Comparison of ENCODE assay signal across 1 cellular context in the genomic region with DNA sequence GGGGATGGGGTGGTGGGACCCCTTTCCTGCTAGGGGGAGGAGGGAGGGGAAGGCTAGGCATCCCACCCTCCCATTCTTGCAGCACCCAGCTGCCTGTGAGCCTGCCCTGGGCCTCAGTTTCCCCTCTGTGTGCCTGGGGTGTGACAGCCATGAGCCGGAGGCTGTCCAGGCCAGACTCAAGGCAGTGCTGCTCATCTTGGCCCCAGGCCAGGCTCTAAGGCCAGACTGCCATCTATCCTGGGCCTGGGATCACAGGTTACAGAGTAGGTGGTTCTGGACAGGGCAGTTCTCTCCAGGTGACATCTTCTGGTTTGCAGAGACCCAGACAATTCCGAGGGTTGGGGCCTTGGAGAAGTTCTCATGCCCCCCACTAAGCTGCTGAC.
TF ChIP-seq lines count a peak whose summit lies in the region.

No MANE protein-coding gene starts in this region.

TF ChIP-seq in K562, 482 proteins besides CTCF, POLR2A, EP300 and RAD21 (continued from another document and continues in another):
- TF ChIP-seq, protein P1, sequence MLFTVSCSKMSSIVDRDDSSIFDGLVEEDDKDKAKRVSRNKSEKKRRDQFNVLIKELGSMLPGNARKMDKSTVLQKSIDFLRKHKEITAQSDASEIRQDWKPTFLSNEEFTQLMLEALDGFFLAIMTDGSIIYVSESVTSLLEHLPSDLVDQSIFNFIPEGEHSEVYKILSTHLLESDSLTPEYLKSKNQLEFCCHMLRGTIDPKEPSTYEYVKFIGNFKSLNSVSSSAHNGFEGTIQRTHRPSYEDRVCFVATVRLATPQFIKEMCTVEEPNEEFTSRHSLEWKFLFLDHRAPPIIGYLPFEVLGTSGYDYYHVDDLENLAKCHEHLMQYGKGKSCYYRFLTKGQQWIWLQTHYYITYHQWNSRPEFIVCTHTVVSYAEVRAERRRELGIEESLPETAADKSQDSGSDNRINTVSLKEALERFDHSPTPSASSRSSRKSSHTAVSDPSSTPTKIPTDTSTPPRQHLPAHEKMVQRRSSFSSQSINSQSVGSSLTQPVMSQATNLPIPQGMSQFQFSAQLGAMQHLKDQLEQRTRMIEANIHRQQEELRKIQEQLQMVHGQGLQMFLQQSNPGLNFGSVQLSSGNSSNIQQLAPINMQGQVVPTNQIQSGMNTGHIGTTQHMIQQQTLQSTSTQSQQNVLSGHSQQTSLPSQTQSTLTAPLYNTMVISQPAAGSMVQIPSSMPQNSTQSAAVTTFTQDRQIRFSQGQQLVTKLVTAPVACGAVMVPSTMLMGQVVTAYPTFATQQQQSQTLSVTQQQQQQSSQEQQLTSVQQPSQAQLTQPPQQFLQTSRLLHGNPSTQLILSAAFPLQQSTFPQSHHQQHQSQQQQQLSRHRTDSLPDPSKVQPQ (CRISPR knock-in tag; IDR thresholded peaks at IDR 0.05; ENCODE audit: borderline replicate concordance): no peak
- TF ChIP-seq, protein P2, sequence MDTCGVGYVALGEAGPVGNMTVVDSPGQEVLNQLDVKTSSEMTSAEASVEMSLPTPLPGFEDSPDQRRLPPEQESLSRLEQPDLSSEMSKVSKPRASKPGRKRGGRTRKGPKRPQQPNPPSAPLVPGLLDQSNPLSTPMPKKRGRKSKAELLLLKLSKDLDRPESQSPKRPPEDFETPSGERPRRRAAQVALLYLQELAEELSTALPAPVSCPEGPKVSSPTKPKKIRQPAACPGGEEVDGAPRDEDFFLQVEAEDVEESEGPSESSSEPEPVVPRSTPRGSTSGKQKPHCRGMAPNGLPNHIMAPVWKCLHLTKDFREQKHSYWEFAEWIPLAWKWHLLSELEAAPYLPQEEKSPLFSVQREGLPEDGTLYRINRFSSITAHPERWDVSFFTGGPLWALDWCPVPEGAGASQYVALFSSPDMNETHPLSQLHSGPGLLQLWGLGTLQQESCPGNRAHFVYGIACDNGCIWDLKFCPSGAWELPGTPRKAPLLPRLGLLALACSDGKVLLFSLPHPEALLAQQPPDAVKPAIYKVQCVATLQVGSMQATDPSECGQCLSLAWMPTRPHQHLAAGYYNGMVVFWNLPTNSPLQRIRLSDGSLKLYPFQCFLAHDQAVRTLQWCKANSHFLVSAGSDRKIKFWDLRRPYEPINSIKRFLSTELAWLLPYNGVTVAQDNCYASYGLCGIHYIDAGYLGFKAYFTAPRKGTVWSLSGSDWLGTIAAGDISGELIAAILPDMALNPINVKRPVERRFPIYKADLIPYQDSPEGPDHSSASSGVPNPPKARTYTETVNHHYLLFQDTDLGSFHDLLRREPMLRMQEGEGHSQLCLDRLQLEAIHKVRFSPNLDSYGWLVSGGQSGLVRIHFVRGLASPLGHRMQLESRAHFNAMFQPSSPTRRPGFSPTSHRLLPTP (IDR thresholded peaks at IDR 0.05; ENCODE audit: borderline replicate concordance, extremely low read depth, insufficient read length): no peak
- no peak for TF ChIP-seq RFX1 (IDR thresholded peaks at IDR 0.05)
- TF ChIP-seq HDAC6 (IDR thresholded peaks at IDR 0.05; ENCODE audit: low read depth, low read length): no peak
- TF ChIP-seq CREM (IDR thresholded peaks at IDR 0.05; ENCODE audit: low read depth): no peak
- TF ChIP-seq MTF1 (CRISPR knock-in tag; IDR thresholded peaks at IDR 0.05; ENCODE audit: borderline replicate concordance): peak; percentile 55; the same call in 1 of the 2 replicates
- TF ChIP-seq, protein P3, sequence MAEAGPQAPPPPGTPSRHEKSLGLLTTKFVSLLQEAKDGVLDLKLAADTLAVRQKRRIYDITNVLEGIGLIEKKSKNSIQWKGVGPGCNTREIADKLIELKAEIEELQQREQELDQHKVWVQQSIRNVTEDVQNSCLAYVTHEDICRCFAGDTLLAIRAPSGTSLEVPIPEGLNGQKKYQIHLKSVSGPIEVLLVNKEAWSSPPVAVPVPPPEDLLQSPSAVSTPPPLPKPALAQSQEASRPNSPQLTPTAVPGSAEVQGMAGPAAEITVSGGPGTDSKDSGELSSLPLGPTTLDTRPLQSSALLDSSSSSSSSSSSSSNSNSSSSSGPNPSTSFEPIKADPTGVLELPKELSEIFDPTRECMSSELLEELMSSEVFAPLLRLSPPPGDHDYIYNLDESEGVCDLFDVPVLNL (CRISPR knock-in tag; IDR thresholded peaks at IDR 0.05; ENCODE audit: low read depth): no peak
- no peak for TF ChIP-seq CCAR2 (IDR thresholded peaks at IDR 0.05; ENCODE audit: low read depth, low read length)
- no peak for TF ChIP-seq ZNF23 (CRISPR knock-in tag; IDR thresholded peaks at IDR 0.05)
- TF ChIP-seq ELF4 (CRISPR knock-in tag; IDR thresholded peaks at IDR 0.05): no peak
- no peak for TF ChIP-seq ZFP30 (CRISPR knock-in tag; IDR thresholded peaks at IDR 0.05; ENCODE audit: borderline replicate concordance)
- TF ChIP-seq ZKSCAN3 (CRISPR knock-in tag; IDR thresholded peaks at IDR 0.05): no peak
- no peak for TF ChIP-seq HSF4 (CRISPR knock-in tag; IDR thresholded peaks at IDR 0.05; ENCODE audit: borderline replicate concordance)
- no peak for TF ChIP-seq MTA2 (IDR thresholded peaks at IDR 0.05; ENCODE audit: low read depth)
- TF ChIP-seq RBM22 (IDR thresholded peaks at IDR 0.05; ENCODE audit: low read depth, low read length, poor library complexity, severe bottlenecking): no peak
- TF ChIP-seq, protein P4, sequence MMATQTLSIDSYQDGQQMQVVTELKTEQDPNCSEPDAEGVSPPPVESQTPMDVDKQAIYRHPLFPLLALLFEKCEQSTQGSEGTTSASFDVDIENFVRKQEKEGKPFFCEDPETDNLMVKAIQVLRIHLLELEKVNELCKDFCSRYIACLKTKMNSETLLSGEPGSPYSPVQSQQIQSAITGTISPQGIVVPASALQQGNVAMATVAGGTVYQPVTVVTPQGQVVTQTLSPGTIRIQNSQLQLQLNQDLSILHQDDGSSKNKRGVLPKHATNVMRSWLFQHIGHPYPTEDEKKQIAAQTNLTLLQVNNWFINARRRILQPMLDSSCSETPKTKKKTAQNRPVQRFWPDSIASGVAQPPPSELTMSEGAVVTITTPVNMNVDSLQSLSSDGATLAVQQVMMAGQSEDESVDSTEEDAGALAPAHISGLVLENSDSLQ (IDR thresholded peaks at IDR 0.05): no peak
- no peak for TF ChIP-seq HDGF (IDR thresholded peaks at IDR 0.05)
- TF ChIP-seq NR1H2 (CRISPR knock-in tag; IDR thresholded peaks at IDR 0.05): no peak
- no peak for TF ChIP-seq CEBPG (CRISPR knock-in tag; IDR thresholded peaks at IDR 0.05)
- no peak for TF ChIP-seq CEBPG (tag; conservative IDR thresholded peaks at IDR 0.05 in 1 of 2, IDR thresholded peaks at IDR 0.05 in 1 of 2)
- TF ChIP-seq EHMT2 (IDR thresholded peaks at IDR 0.05): no peak
- no peak for TF ChIP-seq SRSF9 (IDR thresholded peaks at IDR 0.05; ENCODE audit: borderline replicate concordance, low read depth, low read length)
- TF ChIP-seq, protein P5, sequence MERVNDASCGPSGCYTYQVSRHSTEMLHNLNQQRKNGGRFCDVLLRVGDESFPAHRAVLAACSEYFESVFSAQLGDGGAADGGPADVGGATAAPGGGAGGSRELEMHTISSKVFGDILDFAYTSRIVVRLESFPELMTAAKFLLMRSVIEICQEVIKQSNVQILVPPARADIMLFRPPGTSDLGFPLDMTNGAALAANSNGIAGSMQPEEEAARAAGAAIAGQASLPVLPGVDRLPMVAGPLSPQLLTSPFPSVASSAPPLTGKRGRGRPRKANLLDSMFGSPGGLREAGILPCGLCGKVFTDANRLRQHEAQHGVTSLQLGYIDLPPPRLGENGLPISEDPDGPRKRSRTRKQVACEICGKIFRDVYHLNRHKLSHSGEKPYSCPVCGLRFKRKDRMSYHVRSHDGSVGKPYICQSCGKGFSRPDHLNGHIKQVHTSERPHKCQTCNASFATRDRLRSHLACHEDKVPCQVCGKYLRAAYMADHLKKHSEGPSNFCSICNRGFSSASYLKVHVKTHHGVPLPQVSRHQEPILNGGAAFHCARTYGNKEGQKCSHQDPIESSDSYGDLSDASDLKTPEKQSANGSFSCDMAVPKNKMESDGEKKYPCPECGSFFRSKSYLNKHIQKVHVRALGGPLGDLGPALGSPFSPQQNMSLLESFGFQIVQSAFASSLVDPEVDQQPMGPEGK (CRISPR knock-in tag; IDR thresholded peaks at IDR 0.05; ENCODE audit: borderline replicate concordance): no peak
- TF ChIP-seq, protein P6, sequence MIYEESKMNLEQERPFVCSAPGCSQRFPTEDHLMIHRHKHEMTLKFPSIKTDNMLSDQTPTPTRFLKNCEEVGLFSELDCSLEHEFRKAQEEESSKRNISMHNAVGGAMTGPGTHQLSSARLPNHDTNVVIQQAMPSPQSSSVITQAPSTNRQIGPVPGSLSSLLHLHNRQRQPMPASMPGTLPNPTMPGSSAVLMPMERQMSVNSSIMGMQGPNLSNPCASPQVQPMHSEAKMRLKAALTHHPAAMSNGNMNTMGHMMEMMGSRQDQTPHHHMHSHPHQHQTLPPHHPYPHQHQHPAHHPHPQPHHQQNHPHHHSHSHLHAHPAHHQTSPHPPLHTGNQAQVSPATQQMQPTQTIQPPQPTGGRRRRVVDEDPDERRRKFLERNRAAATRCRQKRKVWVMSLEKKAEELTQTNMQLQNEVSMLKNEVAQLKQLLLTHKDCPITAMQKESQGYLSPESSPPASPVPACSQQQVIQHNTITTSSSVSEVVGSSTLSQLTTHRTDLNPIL (CRISPR knock-in tag; IDR thresholded peaks at IDR 0.05): no peak
- TF ChIP-seq, protein P7, sequence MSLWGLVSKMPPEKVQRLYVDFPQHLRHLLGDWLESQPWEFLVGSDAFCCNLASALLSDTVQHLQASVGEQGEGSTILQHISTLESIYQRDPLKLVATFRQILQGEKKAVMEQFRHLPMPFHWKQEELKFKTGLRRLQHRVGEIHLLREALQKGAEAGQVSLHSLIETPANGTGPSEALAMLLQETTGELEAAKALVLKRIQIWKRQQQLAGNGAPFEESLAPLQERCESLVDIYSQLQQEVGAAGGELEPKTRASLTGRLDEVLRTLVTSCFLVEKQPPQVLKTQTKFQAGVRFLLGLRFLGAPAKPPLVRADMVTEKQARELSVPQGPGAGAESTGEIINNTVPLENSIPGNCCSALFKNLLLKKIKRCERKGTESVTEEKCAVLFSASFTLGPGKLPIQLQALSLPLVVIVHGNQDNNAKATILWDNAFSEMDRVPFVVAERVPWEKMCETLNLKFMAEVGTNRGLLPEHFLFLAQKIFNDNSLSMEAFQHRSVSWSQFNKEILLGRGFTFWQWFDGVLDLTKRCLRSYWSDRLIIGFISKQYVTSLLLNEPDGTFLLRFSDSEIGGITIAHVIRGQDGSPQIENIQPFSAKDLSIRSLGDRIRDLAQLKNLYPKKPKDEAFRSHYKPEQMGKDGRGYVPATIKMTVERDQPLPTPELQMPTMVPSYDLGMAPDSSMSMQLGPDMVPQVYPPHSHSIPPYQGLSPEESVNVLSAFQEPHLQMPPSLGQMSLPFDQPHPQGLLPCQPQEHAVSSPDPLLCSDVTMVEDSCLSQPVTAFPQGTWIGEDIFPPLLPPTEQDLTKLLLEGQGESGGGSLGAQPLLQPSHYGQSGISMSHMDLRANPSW (CRISPR knock-in tag; IDR thresholded peaks at IDR 0.05): no peak
- TF ChIP-seq, protein P8, sequence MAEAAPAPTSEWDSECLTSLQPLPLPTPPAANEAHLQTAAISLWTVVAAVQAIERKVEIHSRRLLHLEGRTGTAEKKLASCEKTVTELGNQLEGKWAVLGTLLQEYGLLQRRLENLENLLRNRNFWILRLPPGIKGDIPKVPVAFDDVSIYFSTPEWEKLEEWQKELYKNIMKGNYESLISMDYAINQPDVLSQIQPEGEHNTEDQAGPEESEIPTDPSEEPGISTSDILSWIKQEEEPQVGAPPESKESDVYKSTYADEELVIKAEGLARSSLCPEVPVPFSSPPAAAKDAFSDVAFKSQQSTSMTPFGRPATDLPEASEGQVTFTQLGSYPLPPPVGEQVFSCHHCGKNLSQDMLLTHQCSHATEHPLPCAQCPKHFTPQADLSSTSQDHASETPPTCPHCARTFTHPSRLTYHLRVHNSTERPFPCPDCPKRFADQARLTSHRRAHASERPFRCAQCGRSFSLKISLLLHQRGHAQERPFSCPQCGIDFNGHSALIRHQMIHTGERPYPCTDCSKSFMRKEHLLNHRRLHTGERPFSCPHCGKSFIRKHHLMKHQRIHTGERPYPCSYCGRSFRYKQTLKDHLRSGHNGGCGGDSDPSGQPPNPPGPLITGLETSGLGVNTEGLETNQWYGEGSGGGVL (CRISPR knock-in tag; IDR thresholded peaks at IDR 0.05): no peak
- no peak for TF ChIP-seq TCF7 (IDR thresholded peaks at IDR 0.05; ENCODE audit: borderline replicate concordance)
- TF ChIP-seq SREBF1 (IDR thresholded peaks at IDR 0.05; ENCODE audit: borderline replicate concordance, low read depth, low read length): no peak
- TF ChIP-seq CBX1 (IDR thresholded peaks at IDR 0.05; ENCODE audit: low read depth): no peak
- no peak for TF ChIP-seq PHB2 (IDR thresholded peaks at IDR 0.05; ENCODE audit: low read depth)
- no peak for TF ChIP-seq MECOM (CRISPR knock-in tag; IDR thresholded peaks at IDR 0.05)
- TF ChIP-seq, protein P9, sequence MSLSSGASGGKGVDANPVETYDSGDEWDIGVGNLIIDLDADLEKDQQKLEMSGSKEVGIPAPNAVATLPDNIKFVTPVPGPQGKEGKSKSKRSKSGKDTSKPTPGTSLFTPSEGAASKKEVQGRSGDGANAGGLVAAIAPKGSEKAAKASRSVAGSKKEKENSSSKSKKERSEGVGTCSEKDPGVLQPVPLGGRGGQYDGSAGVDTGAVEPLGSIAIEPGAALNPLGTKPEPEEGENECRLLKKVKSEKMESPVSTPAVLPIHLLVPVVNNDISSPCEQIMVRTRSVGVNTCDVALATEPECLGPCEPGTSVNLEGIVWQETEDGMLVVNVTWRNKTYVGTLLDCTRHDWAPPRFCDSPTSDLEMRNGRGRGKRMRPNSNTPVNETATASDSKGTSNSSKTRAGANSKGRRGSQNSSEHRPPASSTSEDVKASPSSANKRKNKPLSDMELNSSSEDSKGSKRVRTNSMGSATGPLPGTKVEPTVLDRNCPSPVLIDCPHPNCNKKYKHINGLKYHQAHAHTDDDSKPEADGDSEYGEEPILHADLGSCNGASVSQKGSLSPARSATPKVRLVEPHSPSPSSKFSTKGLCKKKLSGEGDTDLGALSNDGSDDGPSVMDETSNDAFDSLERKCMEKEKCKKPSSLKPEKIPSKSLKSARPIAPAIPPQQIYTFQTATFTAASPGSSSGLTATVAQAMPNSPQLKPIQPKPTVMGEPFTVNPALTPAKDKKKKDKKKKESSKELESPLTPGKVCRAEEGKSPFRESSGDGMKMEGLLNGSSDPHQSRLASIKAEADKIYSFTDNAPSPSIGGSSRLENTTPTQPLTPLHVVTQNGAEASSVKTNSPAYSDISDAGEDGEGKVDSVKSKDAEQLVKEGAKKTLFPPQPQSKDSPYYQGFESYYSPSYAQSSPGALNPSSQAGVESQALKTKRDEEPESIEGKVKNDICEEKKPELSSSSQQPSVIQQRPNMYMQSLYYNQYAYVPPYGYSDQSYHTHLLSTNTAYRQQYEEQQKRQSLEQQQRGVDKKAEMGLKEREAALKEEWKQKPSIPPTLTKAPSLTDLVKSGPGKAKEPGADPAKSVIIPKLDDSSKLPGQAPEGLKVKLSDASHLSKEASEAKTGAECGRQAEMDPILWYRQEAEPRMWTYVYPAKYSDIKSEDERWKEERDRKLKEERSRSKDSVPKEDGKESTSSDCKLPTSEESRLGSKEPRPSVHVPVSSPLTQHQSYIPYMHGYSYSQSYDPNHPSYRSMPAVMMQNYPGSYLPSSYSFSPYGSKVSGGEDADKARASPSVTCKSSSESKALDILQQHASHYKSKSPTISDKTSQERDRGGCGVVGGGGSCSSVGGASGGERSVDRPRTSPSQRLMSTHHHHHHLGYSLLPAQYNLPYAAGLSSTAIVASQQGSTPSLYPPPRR (CRISPR knock-in tag; IDR thresholded peaks at IDR 0.05; ENCODE audit: borderline replicate concordance): no peak
- no peak for TF ChIP-seq FOS (IDR thresholded peaks at IDR 0.05; ENCODE audit: extremely low read depth, insufficient read length)
- no peak for TF ChIP-seq PHTF2 (CRISPR knock-in tag; IDR thresholded peaks at IDR 0.05)
- TF ChIP-seq DPF2 (IDR thresholded peaks at IDR 0.05): no peak
